23 cellular contexts compared by ENCODE assay signal in genomic region chr2:72789241-72789640, GRCh38. TPM values are rescaled to one million over a fixed set of nuclear protein-coding genes. Genes with fewer than 3 reads are reported as not detected.
DNase-seq lines count a peak whose midpoint lies in the region; ATAC-seq and TF ChIP-seq lines count a peak whose summit lies in the region.
"Had no signal": no experiment of that assay in that cellular context is flagged by ENCODE, and none has a peak within 500 bp of the region (broad histone marks: within the 10 kb centered on the region; RNA-seq: fewer than 3 reads in every experiment).

No MANE protein-coding gene starts in this region.

- H3K4me3 ChIP-seq in SK-N-SH (ENCODE audit: low read depth in 2 of 2, low read length in 1 of 2) (no peak overlapping the region), mammary epithelial cell (replicated peaks in 1 of 3; ENCODE audit: insufficient read depth in 1 of 3, low read depth in 2 of 3, low read length in 3 of 3) (no peak overlapping the region), ascending aorta (no peak overlapping the region)
- H3K4me3 ChIP-seq: BLaER1, GM12878 had no signal

- H4K20me1 ChIP-seq in SK-N-SH (ENCODE audit: insufficient read depth) (no peaks in the 10 kb centered on the region), mammary epithelial cell (ENCODE audit: insufficient read depth, low read length) (no peaks in the 10 kb centered on the region)
- H4K20me1 ChIP-seq: BLaER1 had no signal

- TF ChIP-seq CTCF in SK-N-SH (IDR thresholded peaks at IDR 0.05) = no peak
- no peak for TF ChIP-seq CTCF in mammary epithelial cell (conservative IDR thresholded peaks at IDR 0.05 in 1 of 2, IDR thresholded peaks at IDR 0.05 in 1 of 2; ENCODE audit: extremely low read depth in 1 of 2, insufficient read depth in 1 of 2, low read depth in 1 of 2, low read length in 2 of 2)
- no peak for TF ChIP-seq CTCF in foreskin keratinocyte (conservative IDR thresholded peaks at IDR 0.05)
- TF ChIP-seq CTCF in ascending aorta (IDR thresholded peaks at IDR 0.05) = no peak

- H3K9me2 ChIP-seq in SK-N-SH = no peaks in the 10 kb centered on the region

- H3K9me3 ChIP-seq in SK-N-SH = no peaks in the 10 kb centered on the region
- no peaks in the 10 kb centered on the region for H3K9me3 ChIP-seq in mammary epithelial cell (replicated peaks; ENCODE audit: insufficient read depth, low read length)
- no peaks in the 10 kb centered on the region for H3K9me3 ChIP-seq in ascending aorta

- no peaks in the 10 kb centered on the region for H3K36me3 ChIP-seq in SK-N-SH (replicated peaks in 1 of 2; ENCODE audit: control insufficient read depth in 1 of 2, insufficient read depth in 2 of 2, low read length in 1 of 2)
- H3K36me3 ChIP-seq in mammary epithelial cell (ENCODE audit: insufficient read depth, low read length) = no peaks in the 10 kb centered on the region
- H3K36me3 ChIP-seq in ascending aorta = peaks cover 0 to under 1% of the 10 kb centered on the region in 2 donors
- H3K36me3 ChIP-seq: BLaER1 had no signal

- H3K4me1 ChIP-seq in SK-N-SH (ENCODE audit: control insufficient read depth in 1 of 2, insufficient read depth in 2 of 2, low read depth in 1 of 2, low read length in 1 of 2) (peaks cover 0 to 2% of the 10 kb centered on the region in 2 experiments; a peak in 2 of 4 replicates), mammary epithelial cell (ENCODE audit: insufficient read depth, low read length) (peaks cover 22% of the 10 kb centered on the region), foreskin keratinocyte (peaks cover 27% of the 10 kb centered on the region), ascending aorta (no peaks in the 10 kb centered on the region)
- H3K4me1 ChIP-seq: BLaER1 had no signal

- POLR2A ChIA-PET in SK-N-SH (lab: Yijun Ruan, JAX) = no interaction called here

- no peak for TF ChIP-seq EP300 in SK-N-SH (IDR thresholded peaks at IDR 0.05; ENCODE audit: borderline replicate concordance in 1 of 2, low read depth in 1 of 2, low read length in 1 of 2)

- no peak overlapping the region for H3K27ac ChIP-seq in SK-N-SH (ENCODE audit: low read depth in 2 of 2, low read length in 1 of 2)
- peak overlapping the region; percentile 26 for H3K27ac ChIP-seq in mammary epithelial cell (ENCODE audit: insufficient read depth, low read depth, low read length)
- H3K27ac ChIP-seq in foreskin keratinocyte = peak overlapping the region; percentile 53
- no peak overlapping the region for H3K27ac ChIP-seq in ascending aorta
- H3K27ac ChIP-seq: 22Rv1, BLaER1 had no signal

- H3F3A ChIP-seq in SK-N-SH (replicated peaks; ENCODE audit: insufficient read depth) = peaks cover 1% of the 10 kb centered on the region

- H3K27me3 ChIP-seq in SK-N-SH (ENCODE audit: insufficient read depth) (no peaks in the 10 kb centered on the region), mammary epithelial cell (ENCODE audit: insufficient read depth, low read length) (no peaks in the 10 kb centered on the region), foreskin keratinocyte (no peaks in the 10 kb centered on the region), ascending aorta (no peaks in the 10 kb centered on the region)
- H3K27me3 ChIP-seq: BLaER1 had no signal

- no TSS peak for BruUV-seq in mammary epithelial cell (replicated peaks; lab: Mats Ljungman, UMichigan)

- intact Hi-C loops in mammary epithelial cell (cut with micrococcal nuclease) = no loop called here
- intact Hi-C loops in ascending aorta (cut with DNase I) = no loop called here

- dilution Hi-C loops in mammary epithelial cell (cut with HindIII; ENCODE audit: low sequenced_read_pairs) = no loop called here

- H3K79me2 ChIP-seq in SK-N-SH (ENCODE audit: insufficient read depth) (no peaks in the 10 kb centered on the region), mammary epithelial cell (ENCODE audit: insufficient read depth, low read length) (peaks cover 66% of the 10 kb centered on the region)

- H3K9ac ChIP-seq in SK-N-SH (no peak overlapping the region), mammary epithelial cell (ENCODE audit: insufficient read depth, low read length) (no peak overlapping the region)
- H3K9ac ChIP-seq: BLaER1 had no signal

- in situ Hi-C loops in mammary epithelial cell (cut with MboI; ENCODE audit: low sequenced_read_pairs in 2 of 2) = no loop called here

- no peak for DNase-seq in SK-N-SH
- peak; percentile 60 for DNase-seq in mammary epithelial cell
- peak; percentile 57 to 77 for DNase-seq in foreskin keratinocyte
- no peak for DNase-seq in ascending aorta (ENCODE audit: low spot score in 2 of 2)
- DNase-seq in OCI-M1 (lab: John Stamatoyannopoulos, UW) = no peak
- no peak for DNase-seq in dedifferentiated amniotic fluid mesenchymal stem cell (ENCODE audit: extremely low spot score)
- no peak for DNase-seq in hypothalamus (lab: John Stamatoyannopoulos, UW)
- DNase-seq: ACHN; CD4-positive, alpha-beta T cell; COR-L47; DMS79; GOT3; NCI-H1694; NCI-H2081; NCI-H2171; NCI-H345; NCI-H524 treated with DMSO at 0.1 percent for 48 hours; Right ventricle myocardium superior had no signal

- TF ChIP-seq RAD21 in SK-N-SH (IDR thresholded peaks at IDR 0.05; ENCODE audit: low read length) = no peak

- ATAC-seq in SK-N-SH treated with all-trans-retinoic acid at 6 μM for 48 hours = no peak
- ATAC-seq in foreskin keratinocyte = peak; percentile 46
- ATAC-seq: GM12878, HCT116 had no signal

- no peak overlapping the region for H2AFZ ChIP-seq in SK-N-SH (ENCODE audit: low read depth)
- no peak overlapping the region for H2AFZ ChIP-seq in mammary epithelial cell (ENCODE audit: low read depth, low read length)

- CTCF ChIA-PET in SK-N-SH (lab: Yijun Ruan, JAX) = interaction anchor here (0.7 to 1.4 kb wide), 4 partner anchors 9 to 98 kb away, joined by 3 to 5 read pairs (median 4); partner anchors contain the start of gene SPR
- CTCF ChIA-PET in mammary epithelial cell (lab: Charles Lee; ENCODE audit: low non-redundant PET) = interaction anchor here (0.9 kb wide), 1 partner anchor 9 kb away, joined by 6 read pairs; no protein-coding TSS in a partner anchor

- 0 out of 2 replicates have a peak overlapping the region, but pooled peaks have one; percentile 4 for H3K4me2 ChIP-seq in SK-N-SH
- H3K4me2 ChIP-seq in mammary epithelial cell (ENCODE audit: insufficient read depth, low read depth, low read length) = peak overlapping the region; percentile 39
- H3K4me2 ChIP-seq: BLaER1 had no signal

- WGBS in SK-N-SH (ENCODE audit: low lambda C conversion rate) = 95% methylated on average over 1 of the region's 1 CpG
- 10% methylated on average over 1 of the region's 1 CpG for WGBS in mammary epithelial cell (ENCODE audit: low coverage, missing lambda C conversion rate)

TF ChIP-seq in SK-N-SH, 30 proteins besides CTCF, POLR2A, EP300 and RAD21 (continues in another document):
- no peak for TF ChIP-seq SIN3A (IDR thresholded peaks at IDR 0.05; ENCODE audit: borderline replicate concordance, low read depth, low read length)
- TF ChIP-seq, protein P1, sequence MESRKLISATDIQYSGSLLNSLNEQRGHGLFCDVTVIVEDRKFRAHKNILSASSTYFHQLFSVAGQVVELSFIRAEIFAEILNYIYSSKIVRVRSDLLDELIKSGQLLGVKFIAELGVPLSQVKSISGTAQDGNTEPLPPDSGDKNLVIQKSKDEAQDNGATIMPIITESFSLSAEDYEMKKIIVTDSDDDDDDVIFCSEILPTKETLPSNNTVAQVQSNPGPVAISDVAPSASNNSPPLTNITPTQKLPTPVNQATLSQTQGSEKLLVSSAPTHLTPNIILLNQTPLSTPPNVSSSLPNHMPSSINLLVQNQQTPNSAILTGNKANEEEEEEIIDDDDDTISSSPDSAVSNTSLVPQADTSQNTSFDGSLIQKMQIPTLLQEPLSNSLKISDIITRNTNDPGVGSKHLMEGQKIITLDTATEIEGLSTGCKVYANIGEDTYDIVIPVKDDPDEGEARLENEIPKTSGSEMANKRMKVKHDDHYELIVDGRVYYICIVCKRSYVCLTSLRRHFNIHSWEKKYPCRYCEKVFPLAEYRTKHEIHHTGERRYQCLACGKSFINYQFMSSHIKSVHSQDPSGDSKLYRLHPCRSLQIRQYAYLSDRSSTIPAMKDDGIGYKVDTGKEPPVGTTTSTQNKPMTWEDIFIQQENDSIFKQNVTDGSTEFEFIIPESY (IDR thresholded peaks at IDR 0.05; ENCODE audit: borderline replicate concordance, low read depth) = no peak
- no peak for TF ChIP-seq GATA2 (CRISPR knock-in tag; IDR thresholded peaks at IDR 0.05)

TF ChIP-seq in SK-N-SH treated with all-trans-retinoic acid at 6 μM for 48 hours, 23 proteins besides CTCF, POLR2A, EP300 and RAD21 (continues in another document):
- TF ChIP-seq ZC3H10 (CRISPR knock-in tag; IDR thresholded peaks at IDR 0.05) (no peak), ZNF565 (CRISPR knock-in tag; conservative IDR thresholded peaks at IDR 0.05; ENCODE audit: low read depth) (no peak), ZNF70 (CRISPR knock-in tag; IDR thresholded peaks at IDR 0.05) (no peak), TOX (CRISPR knock-in tag; IDR thresholded peaks at IDR 0.05; ENCODE audit: borderline replicate concordance) (no peak)
- TF ChIP-seq, protein P2, sequence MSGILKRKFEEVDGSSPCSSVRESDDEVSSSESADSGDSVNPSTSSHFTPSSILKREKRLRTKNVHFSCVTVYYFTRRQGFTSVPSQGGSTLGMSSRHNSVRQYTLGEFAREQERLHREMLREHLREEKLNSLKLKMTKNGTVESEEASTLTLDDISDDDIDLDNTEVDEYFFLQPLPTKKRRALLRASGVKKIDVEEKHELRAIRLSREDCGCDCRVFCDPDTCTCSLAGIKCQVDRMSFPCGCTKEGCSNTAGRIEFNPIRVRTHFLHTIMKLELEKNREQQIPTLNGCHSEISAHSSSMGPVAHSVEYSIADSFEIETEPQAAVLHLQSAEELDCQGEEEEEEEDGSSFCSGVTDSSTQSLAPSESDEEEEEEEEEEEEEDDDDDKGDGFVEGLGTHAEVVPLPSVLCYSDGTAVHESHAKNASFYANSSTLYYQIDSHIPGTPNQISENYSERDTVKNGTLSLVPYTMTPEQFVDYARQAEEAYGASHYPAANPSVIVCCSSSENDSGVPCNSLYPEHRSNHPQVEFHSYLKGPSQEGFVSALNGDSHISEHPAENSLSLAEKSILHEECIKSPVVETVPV (CRISPR knock-in tag; IDR thresholded peaks at IDR 0.05) = no peak

RNA-seq across cellular contexts. Expression of gene EXOC6B, which starts 36.6 kb away (rescaled TPM):
- polyA plus RNA-seq in SK-N-SH (2012; rRNA removed) (7.4 and 7.8 TPM in 2 replicates), mammary epithelial cell (21.6 TPM), foreskin keratinocyte (9.0 and 9.2 TPM in 2 replicates)
- 5.1 and 6.2 TPM in 2 replicates for polyA plus RNA-seq in SK-N-SH (2012; cell fraction: cytosol; rRNA removed)
- 6.3 and 13.7 TPM in 2 replicates for polyA plus RNA-seq in SK-N-SH (2012; cell fraction: nucleus; rRNA removed)
- total RNA-seq in mammary epithelial cell (10 to 100 TPM; 38.3 to 48.9 TPM), foreskin keratinocyte (35.8 and 42.7 TPM in 2 replicates), ascending aorta (32.4 TPM)
- polyA minus RNA-seq in mammary epithelial cell = 94.1 TPM

Comparison
In these comparisons a context has a peak if more than half of its experiments do, and no peak if none do; other contexts are left out.
1. DNase-seq: peak in mammary epithelial cell (single experiment) and foreskin keratinocyte (2 of 2); none in SK-N-SH (single experiment), ascending aorta (0 of 2), OCI-M1 (single experiment), dedifferentiated amniotic fluid mesenchymal stem cell (single experiment) and hypothalamus (0 of 51).
2. H3K27ac ChIP-seq: peak in mammary epithelial cell (single experiment) and foreskin keratinocyte (single experiment); none in SK-N-SH (0 of 2) and ascending aorta (0 of 2).